In the genomic region with DNA sequence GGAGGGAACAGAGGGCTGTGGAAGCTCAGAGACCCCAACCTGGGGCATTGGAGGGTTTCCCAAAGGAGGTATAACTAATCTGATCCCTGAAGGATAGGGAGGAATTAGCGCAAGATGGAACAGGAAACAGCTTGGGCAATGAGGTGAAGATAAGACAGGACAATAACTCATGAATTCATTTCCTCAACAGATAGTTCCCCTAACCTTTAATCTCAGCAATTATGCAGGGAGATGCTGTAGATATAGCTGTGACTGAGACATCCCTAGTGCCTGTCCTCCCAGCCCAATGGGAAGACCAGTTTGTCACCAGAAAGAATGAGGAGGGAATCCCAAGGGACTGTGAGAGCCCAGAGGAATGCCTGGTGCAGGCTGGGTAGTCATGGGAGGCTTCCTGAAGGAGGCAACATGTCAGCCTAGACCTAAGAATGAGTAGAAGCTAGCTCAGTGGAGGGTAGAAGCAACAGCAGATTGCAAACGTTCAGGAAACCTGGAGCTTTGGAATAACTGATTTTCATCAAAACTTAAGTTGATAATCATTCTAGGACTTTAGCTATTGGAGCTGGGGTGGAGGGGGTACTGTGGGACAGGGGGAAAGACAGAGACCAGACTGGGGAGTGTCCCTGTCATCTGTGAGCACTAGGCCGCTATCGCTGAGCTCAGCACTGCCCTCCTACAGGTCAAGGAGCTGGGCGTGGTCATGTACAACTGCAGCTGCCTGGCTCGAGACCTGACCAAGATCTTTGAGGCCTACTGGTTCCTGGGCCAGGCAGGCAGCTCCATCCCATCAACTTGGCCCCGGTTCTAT, we compare ENCODE assay signal across 2 cellular contexts.
TF ChIP-seq lines count a peak whose summit lies in the region.

No MANE protein-coding gene starts in this region.

TF ChIP-seq in SK-N-SH, 30 proteins besides CTCF, POLR2A, EP300 and RAD21:
- TF ChIP-seq FOXM1 (IDR thresholded peaks at IDR 0.05; ENCODE audit: low read depth): no peak

TF ChIP-seq in SK-N-SH treated with all-trans-retinoic acid at 6 μM for 48 hours, 23 proteins besides CTCF, POLR2A, EP300 and RAD21:
- TF ChIP-seq TCF4 (CRISPR knock-in tag; IDR thresholded peaks at IDR 0.05; ENCODE audit: borderline replicate concordance) (no peak), ISL1 (CRISPR knock-in tag; IDR thresholded peaks at IDR 0.05) (no peak), ARNTL (CRISPR knock-in tag; IDR thresholded peaks at IDR 0.05; ENCODE audit: borderline replicate concordance, low read depth) (no peak), GLIS3 (CRISPR knock-in tag; IDR thresholded peaks at IDR 0.05) (no peak), ZNF70 (CRISPR knock-in tag; IDR thresholded peaks at IDR 0.05) (no peak), ZC3H10 (CRISPR knock-in tag; IDR thresholded peaks at IDR 0.05) (no peak), ZNF565 (CRISPR knock-in tag; conservative IDR thresholded peaks at IDR 0.05; ENCODE audit: low read depth) (no peak), OSR1 (CRISPR knock-in tag; IDR thresholded peaks at IDR 0.05) (no peak), SNAI2 (CRISPR knock-in tag; IDR thresholded peaks at IDR 0.05) (no peak), ESRRG (CRISPR knock-in tag; IDR thresholded peaks at IDR 0.05) (no peak), TOX (CRISPR knock-in tag; IDR thresholded peaks at IDR 0.05; ENCODE audit: borderline replicate concordance) (no peak), CSDC2 (CRISPR knock-in tag; IDR thresholded peaks at IDR 0.05) (no peak), ZFP3 (CRISPR knock-in tag; IDR thresholded peaks at IDR 0.05) (no peak), ZFP30 (CRISPR knock-in tag; IDR thresholded peaks at IDR 0.05) (no peak), RARB (CRISPR knock-in tag; IDR thresholded peaks at IDR 0.05) (no peak), PPARA (CRISPR knock-in tag; IDR thresholded peaks at IDR 0.05; ENCODE audit: borderline replicate concordance) (no peak)
- TF ChIP-seq, protein P1, sequence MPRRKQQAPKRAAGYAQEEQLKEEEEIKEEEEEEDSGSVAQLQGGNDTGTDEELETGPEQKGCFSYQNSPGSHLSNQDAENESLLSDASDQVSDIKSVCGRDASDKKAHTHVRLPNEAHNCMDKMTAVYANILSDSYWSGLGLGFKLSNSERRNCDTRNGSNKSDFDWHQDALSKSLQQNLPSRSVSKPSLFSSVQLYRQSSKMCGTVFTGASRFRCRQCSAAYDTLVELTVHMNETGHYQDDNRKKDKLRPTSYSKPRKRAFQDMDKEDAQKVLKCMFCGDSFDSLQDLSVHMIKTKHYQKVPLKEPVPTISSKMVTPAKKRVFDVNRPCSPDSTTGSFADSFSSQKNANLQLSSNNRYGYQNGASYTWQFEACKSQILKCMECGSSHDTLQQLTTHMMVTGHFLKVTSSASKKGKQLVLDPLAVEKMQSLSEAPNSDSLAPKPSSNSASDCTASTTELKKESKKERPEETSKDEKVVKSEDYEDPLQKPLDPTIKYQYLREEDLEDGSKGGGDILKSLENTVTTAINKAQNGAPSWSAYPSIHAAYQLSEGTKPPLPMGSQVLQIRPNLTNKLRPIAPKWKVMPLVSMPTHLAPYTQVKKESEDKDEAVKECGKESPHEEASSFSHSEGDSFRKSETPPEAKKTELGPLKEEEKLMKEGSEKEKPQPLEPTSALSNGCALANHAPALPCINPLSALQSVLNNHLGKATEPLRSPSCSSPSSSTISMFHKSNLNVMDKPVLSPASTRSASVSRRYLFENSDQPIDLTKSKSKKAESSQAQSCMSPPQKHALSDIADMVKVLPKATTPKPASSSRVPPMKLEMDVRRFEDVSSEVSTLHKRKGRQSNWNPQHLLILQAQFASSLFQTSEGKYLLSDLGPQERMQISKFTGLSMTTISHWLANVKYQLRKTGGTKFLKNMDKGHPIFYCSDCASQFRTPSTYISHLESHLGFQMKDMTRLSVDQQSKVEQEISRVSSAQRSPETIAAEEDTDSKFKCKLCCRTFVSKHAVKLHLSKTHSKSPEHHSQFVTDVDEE (CRISPR knock-in tag; IDR thresholded peaks at IDR 0.05): no peak
- TF ChIP-seq, protein P2, sequence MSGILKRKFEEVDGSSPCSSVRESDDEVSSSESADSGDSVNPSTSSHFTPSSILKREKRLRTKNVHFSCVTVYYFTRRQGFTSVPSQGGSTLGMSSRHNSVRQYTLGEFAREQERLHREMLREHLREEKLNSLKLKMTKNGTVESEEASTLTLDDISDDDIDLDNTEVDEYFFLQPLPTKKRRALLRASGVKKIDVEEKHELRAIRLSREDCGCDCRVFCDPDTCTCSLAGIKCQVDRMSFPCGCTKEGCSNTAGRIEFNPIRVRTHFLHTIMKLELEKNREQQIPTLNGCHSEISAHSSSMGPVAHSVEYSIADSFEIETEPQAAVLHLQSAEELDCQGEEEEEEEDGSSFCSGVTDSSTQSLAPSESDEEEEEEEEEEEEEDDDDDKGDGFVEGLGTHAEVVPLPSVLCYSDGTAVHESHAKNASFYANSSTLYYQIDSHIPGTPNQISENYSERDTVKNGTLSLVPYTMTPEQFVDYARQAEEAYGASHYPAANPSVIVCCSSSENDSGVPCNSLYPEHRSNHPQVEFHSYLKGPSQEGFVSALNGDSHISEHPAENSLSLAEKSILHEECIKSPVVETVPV (CRISPR knock-in tag; IDR thresholded peaks at IDR 0.05): no peak
- TF ChIP-seq, protein P3, sequence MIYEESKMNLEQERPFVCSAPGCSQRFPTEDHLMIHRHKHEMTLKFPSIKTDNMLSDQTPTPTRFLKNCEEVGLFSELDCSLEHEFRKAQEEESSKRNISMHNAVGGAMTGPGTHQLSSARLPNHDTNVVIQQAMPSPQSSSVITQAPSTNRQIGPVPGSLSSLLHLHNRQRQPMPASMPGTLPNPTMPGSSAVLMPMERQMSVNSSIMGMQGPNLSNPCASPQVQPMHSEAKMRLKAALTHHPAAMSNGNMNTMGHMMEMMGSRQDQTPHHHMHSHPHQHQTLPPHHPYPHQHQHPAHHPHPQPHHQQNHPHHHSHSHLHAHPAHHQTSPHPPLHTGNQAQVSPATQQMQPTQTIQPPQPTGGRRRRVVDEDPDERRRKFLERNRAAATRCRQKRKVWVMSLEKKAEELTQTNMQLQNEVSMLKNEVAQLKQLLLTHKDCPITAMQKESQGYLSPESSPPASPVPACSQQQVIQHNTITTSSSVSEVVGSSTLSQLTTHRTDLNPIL (CRISPR knock-in tag; IDR thresholded peaks at IDR 0.05; ENCODE audit: low read depth): no peak
- TF ChIP-seq, protein P4, sequence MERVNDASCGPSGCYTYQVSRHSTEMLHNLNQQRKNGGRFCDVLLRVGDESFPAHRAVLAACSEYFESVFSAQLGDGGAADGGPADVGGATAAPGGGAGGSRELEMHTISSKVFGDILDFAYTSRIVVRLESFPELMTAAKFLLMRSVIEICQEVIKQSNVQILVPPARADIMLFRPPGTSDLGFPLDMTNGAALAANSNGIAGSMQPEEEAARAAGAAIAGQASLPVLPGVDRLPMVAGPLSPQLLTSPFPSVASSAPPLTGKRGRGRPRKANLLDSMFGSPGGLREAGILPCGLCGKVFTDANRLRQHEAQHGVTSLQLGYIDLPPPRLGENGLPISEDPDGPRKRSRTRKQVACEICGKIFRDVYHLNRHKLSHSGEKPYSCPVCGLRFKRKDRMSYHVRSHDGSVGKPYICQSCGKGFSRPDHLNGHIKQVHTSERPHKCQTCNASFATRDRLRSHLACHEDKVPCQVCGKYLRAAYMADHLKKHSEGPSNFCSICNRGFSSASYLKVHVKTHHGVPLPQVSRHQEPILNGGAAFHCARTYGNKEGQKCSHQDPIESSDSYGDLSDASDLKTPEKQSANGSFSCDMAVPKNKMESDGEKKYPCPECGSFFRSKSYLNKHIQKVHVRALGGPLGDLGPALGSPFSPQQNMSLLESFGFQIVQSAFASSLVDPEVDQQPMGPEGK (CRISPR knock-in tag; IDR thresholded peaks at IDR 0.05; ENCODE audit: borderline replicate concordance): no peak
